10 cellular contexts compared by ENCODE assay signal in the genomic region with DNA sequence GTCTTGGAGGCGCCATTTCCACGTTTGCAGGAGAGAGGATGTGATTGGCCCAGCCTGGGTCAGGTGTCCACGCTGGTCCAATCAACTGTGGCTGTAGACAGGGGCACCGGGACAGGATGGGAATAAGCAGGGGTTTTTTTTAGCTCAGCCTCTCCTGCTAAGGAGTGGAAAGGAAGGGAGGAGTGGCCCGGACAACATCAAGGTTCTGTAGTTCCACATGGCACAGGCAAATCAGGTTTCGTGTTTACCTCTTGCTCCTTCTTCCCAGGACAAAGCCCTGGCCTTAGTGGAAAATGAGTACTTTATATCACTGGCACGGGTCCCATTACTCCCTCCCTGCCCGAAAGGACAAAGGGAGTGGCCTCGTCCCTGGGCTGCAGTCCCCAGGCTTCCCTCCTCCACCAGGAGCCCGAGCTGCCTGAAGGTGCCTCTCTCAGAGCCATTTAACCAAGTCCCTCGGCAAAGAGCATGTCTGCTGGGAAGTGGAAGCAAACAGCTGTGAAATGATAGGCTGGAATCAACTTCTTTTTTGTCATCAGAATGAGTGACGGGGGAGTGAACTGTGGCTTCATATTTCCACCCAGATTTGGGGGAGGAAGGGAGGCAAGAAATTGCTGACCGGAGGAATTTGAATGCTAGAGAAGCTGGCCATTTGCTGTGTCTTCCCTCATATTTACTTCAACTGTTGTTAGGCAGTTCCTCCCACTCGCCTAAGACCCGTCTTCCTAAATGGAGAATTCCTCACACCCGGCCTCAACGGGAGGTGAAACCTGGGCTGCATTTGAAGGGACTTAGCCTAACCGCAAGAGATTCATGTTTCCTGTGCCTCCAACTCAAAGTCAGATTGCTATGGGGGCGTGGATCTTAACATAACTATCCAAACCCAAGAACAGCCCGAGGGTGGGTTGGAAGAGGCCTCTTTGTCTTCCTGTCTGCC.
DNase-seq lines count a peak whose midpoint lies in the region; ATAC-seq, FAIRE-seq and TF ChIP-seq lines count a peak whose summit lies in the region.
"Had no signal": no experiment of that assay in that cellular context is flagged by ENCODE, and none has a peak within 500 bp of the region (broad histone marks: within the 10 kb centered on the region; RNA-seq: fewer than 3 reads in every experiment).

No MANE protein-coding gene starts in this region.

- peaks cover 4% of the 10 kb centered on the region for H3K9me3 Mint-ChIP-seq in astrocyte (ENCODE audit: unreplicated experiment)
- no peaks in the 10 kb centered on the region for H3K9me3 Mint-ChIP-seq in effector memory CD8-positive, alpha-beta T cell

- peak; percentile 58 to 67 for ATAC-seq in upper lobe of left lung (ENCODE audit: low FRiP score in 2 of 2)
- no peak for ATAC-seq in effector memory CD8-positive, alpha-beta T cell (replicated peaks)

- H2AFZ ChIP-seq in astrocyte (ENCODE audit: low read depth, low read length) = no peak overlapping the region

- peak overlapping the region; percentile 49 for H3K27ac ChIP-seq in astrocyte (ENCODE audit: low read depth, low read length)
- H3K27ac ChIP-seq in upper lobe of left lung = peak overlapping the region; percentile 15 to 75 (median 44)

- peaks cover 62% of the 10 kb centered on the region for H3K4me1 Mint-ChIP-seq in astrocyte (ENCODE audit: low read depth, unreplicated experiment)
- peaks cover 0 to 2% of the 10 kb centered on the region in 2 donors for H3K4me1 Mint-ChIP-seq in effector memory CD8-positive, alpha-beta T cell (ENCODE audit: low read depth in 2 of 2)

- no peak overlapping the region for H3K4me3 ChIP-seq in astrocyte (ENCODE audit: insufficient read depth, low read depth, low read length)
- no peak overlapping the region for H3K4me3 ChIP-seq in upper lobe of left lung

- TF ChIP-seq CTCF in astrocyte (IDR thresholded peaks at IDR 0.05; ENCODE audit: insufficient read depth, low read depth, low read length) (no peak), upper lobe of left lung (IDR thresholded peaks at IDR 0.05) (no peak)

- no peaks in the 10 kb centered on the region for H3K27me3 ChIP-seq in astrocyte (ENCODE audit: insufficient read depth, low read length)
- H3K27me3 ChIP-seq in upper lobe of left lung = no peaks in the 10 kb centered on the region

- H3K9ac ChIP-seq in astrocyte (ENCODE audit: low read length) = peak overlapping the region; percentile 13

- H3K36me3 ChIP-seq in astrocyte (ENCODE audit: insufficient read depth, low read length) (no peaks in the 10 kb centered on the region), upper lobe of left lung (no peaks in the 10 kb centered on the region)

- H3K4me3 Mint-ChIP-seq in astrocyte (ENCODE audit: unreplicated experiment) = no peak overlapping the region
- H3K4me3 Mint-ChIP-seq in effector memory CD8-positive, alpha-beta T cell = no peak overlapping the region

- H4K20me1 ChIP-seq in astrocyte (ENCODE audit: insufficient read depth, low read length) = no peaks in the 10 kb centered on the region

- peak overlapping the region; percentile 84 for H3K27ac Mint-ChIP-seq in astrocyte (ENCODE audit: unreplicated experiment)
- peak overlapping the region in 1 of 2 donors; percentile 36 for H3K27ac Mint-ChIP-seq in effector memory CD8-positive, alpha-beta T cell

- peaks cover 7% of the 10 kb centered on the region for H3K36me3 Mint-ChIP-seq in astrocyte (ENCODE audit: low read depth, unreplicated experiment)
- no peaks in the 10 kb centered on the region for H3K36me3 Mint-ChIP-seq in effector memory CD8-positive, alpha-beta T cell (ENCODE audit: insufficient read depth)

- H3K79me2 ChIP-seq in astrocyte (ENCODE audit: insufficient read depth, low read length) = no peaks in the 10 kb centered on the region

- DNase-seq in NOMO-1 (lab: John Stamatoyannopoulos, UW; ENCODE audit: unreplicated experiment in 2 of 2) (peak; percentile 48 to 50), NOMO-1 treated with dmso at 0.1 percent for 144 hours (lab: John Stamatoyannopoulos, UW; ENCODE audit: unreplicated experiment) (no peak), astrocyte (ENCODE audit: low read depth) (peak; percentile 90), left kidney (ENCODE audit: low read depth, low spot score) (peak; percentile 89), upper lobe of left lung (peak in 1 of 2 donors; percentile 74), DMS153 treated with DMSO at 0.1 percent for 48 hours (lab: John Stamatoyannopoulos, UW; ENCODE audit: unreplicated experiment) (no peak), NCI-H1105 treated with DMSO at 0.1 percent for 48 hours (lab: John Stamatoyannopoulos, UW) (no peak)
- DNase-seq in effector memory CD8-positive, alpha-beta T cell = no peak
- DNase-seq: ACHN had no signal

- H3K9me3 ChIP-seq in astrocyte (ENCODE audit: insufficient read depth, low read depth, low read length) = no peaks in the 10 kb centered on the region
- H3K9me3 ChIP-seq in upper lobe of left lung = no peaks in the 10 kb centered on the region

- no peaks in the 10 kb centered on the region for H3K27me3 Mint-ChIP-seq in astrocyte (ENCODE audit: low read depth, unreplicated experiment)
- peaks cover 21 to 47% of the 10 kb centered on the region in 2 donors for H3K27me3 Mint-ChIP-seq in effector memory CD8-positive, alpha-beta T cell

- peak; percentile 5 for FAIRE-seq in astrocyte (lab: Jason Lieb, UNC)
- FAIRE-seq: TTC549 had no signal

- H3K4me2 ChIP-seq in astrocyte (ENCODE audit: low read length) = peak overlapping the region; percentile 13

- WGBS in upper lobe of left lung, 2 donors = 48 to 50% methylated on average over 19 to 20 of the region's 20 CpGs

- peak in 1 of 4 donors; percentile 38 for TF ChIP-seq POLR2A in upper lobe of left lung (IDR thresholded peaks at IDR 0.05)

- H3K4me1 ChIP-seq in astrocyte (ENCODE audit: insufficient read depth, low read length) (peaks cover 23% of the 10 kb centered on the region), upper lobe of left lung (peaks cover 5 to 24% (median 19%) of the 10 kb centered on the region in 4 donors)

- no peak for TF ChIP-seq EP300 in upper lobe of left lung (IDR thresholded peaks at IDR 0.05)

Comparison
In these comparisons a context has a peak if more than half of its experiments do, and no peak if none do; other contexts are left out.
1. DNase-seq: peak in NOMO-1 (2 of 2), astrocyte (single experiment) and left kidney (single experiment); none in NOMO-1 treated with dmso at 0.1 percent for 144 hours (single experiment), DMS153 treated with DMSO at 0.1 percent for 48 hours (single experiment), effector memory CD8-positive, alpha-beta T cell (0 of 3) and NCI-H1105 treated with DMSO at 0.1 percent for 48 hours (single experiment).